8 cellular contexts compared by ENCODE assay signal in genomic region chr12:51323966-51324895, GRCh38. TPM values are rescaled to one million over a fixed set of nuclear protein-coding genes. Genes with fewer than 3 reads are reported as not detected.
DNase-seq lines count a peak whose midpoint lies in the region; ATAC-seq and TF ChIP-seq lines count a peak whose summit lies in the region.

Gene BIN2 (minus strand): TSS chr12:51324174. CDS start chr12:51324102, 72 bp downstream.

- peak; percentile 49 for TF ChIP-seq POLR2A in erythroblast (IDR thresholded peaks at IDR 0.05; ENCODE audit: low read length)

- intact Hi-C loops in activated CD4-positive, alpha-beta T cell treated with anti-CD3 and anti-CD28 coated beads, Interleukin-2, amount 10 ng/mL, durations not matched to agents 24 days and 14 days (cut with micrococcal nuclease), result loop anchor here (2.0 to 10.0 kb wide), 6 partner anchors 17 to 559 kb away; partner anchors contain the start of genes ATF1, LETMD1, POU6F1 and SLC11A2

- no peaks in the 10 kb centered on the region for H3K9me3 Mint-ChIP-seq in activated CD4-positive, alpha-beta T cell treated with anti-CD3 and anti-CD28 coated beads, Interleukin-2, amount 10 ng/mL, durations not matched to agents 24 days and 14 days
- no peaks in the 10 kb centered on the region for H3K9me3 Mint-ChIP-seq in progenitor cell of endocrine pancreas (ENCODE audit: low read depth)

- ATAC-seq in GM19035 (IDR thresholded peaks at IDR 0.05; ENCODE audit: unreplicated experiment) (peak; percentile 77), HG03354 (IDR thresholded peaks at IDR 0.05; ENCODE audit: poor library complexity, severe bottlenecking, unreplicated experiment) (peak; percentile 77)

- H3K4me3 Mint-ChIP-seq in activated CD4-positive, alpha-beta T cell treated with anti-CD3 and anti-CD28 coated beads, Interleukin-2, amount 10 ng/mL, durations not matched to agents 24 days and 14 days, result peak within 1 kb of the TSS; percentile 94
- no peak within 1 kb of the TSS for H3K4me3 Mint-ChIP-seq in progenitor cell of endocrine pancreas (ENCODE audit: low read depth)

- peak within 1 kb of the TSS; percentile 94 for H3K27ac Mint-ChIP-seq in activated CD4-positive, alpha-beta T cell treated with anti-CD3 and anti-CD28 coated beads, Interleukin-2, amount 10 ng/mL, durations not matched to agents 24 days and 14 days
- H3K27ac Mint-ChIP-seq in progenitor cell of endocrine pancreas, result no peak within 1 kb of the TSS

- no peaks in the 10 kb centered on the region for H3K27me3 Mint-ChIP-seq in activated CD4-positive, alpha-beta T cell treated with anti-CD3 and anti-CD28 coated beads, Interleukin-2, amount 10 ng/mL, durations not matched to agents 24 days and 14 days
- no peaks in the 10 kb centered on the region for H3K27me3 Mint-ChIP-seq in progenitor cell of endocrine pancreas

- no peak for TF ChIP-seq CTCF in progenitor cell of endocrine pancreas (IDR thresholded peaks at IDR 0.05; ENCODE audit: unreplicated experiment)

- DNase-seq in activated CD4-positive, alpha-beta T cell treated with anti-CD3 and anti-CD28 coated beads, Interleukin-2, amount 10 ng/mL, durations not matched to agents 24 days and 14 days, result peak; percentile 93
- DNase-seq in erythroblast (lab: John Stamatoyannopoulos, UW), result peak; percentile 64 to 68
- DNase-seq in stimulated activated CD4-positive, alpha-beta T cell treated with anti-CD3 and anti-CD28 coated beads, Interleukin-2, amount 100 ng/mL, for 48 hours, result peak; percentile 47 to 61
- DNase-seq in progenitor cell of endocrine pancreas (ENCODE audit: low spot score, unreplicated experiment), result no peak
- no peak for DNase-seq in NCI-H2171 treated with DMSO at 0.1 percent for 48 hours (lab: John Stamatoyannopoulos, UW)
- DNase-seq in NCI-H2171 (lab: John Stamatoyannopoulos, UW), result no peak

- peaks cover 72% of the 10 kb centered on the region for H3K4me1 Mint-ChIP-seq in activated CD4-positive, alpha-beta T cell treated with anti-CD3 and anti-CD28 coated beads, Interleukin-2, amount 10 ng/mL, durations not matched to agents 24 days and 14 days
- peaks cover 19% of the 10 kb centered on the region for H3K4me1 Mint-ChIP-seq in progenitor cell of endocrine pancreas (ENCODE audit: low read depth)

- H3K36me3 Mint-ChIP-seq in activated CD4-positive, alpha-beta T cell treated with anti-CD3 and anti-CD28 coated beads, Interleukin-2, amount 10 ng/mL, durations not matched to agents 24 days and 14 days (ENCODE audit: low read depth), result peaks cover 23% of the 10 kb centered on the region
- no peaks in the 10 kb centered on the region for H3K36me3 Mint-ChIP-seq in progenitor cell of endocrine pancreas (ENCODE audit: insufficient read depth)

RNA-seq across cellular contexts. Expression of gene BIN2, which starts in this region (rescaled TPM):
- 31.7 and 33.2 TPM in 2 replicates for total RNA-seq in activated CD4-positive, alpha-beta T cell treated with anti-CD3 and anti-CD28 coated beads, Interleukin-2, amount 10 ng/mL, durations not matched to agents 24 days and 14 days
- not detected in 2 replicates for total RNA-seq in progenitor cell of endocrine pancreas

Comparison
In these comparisons a context has a peak if more than half of its experiments do, and no peak if none do; other contexts are left out.
1. RNA of gene BIN2 (total RNA-seq): 31.7 to 33.2 TPM in activated CD4-positive, alpha-beta T cell treated with anti-CD3 and anti-CD28 coated beads, Interleukin-2, amount 10 ng/mL, durations not matched to agents 24 days and 14 days; not detected in progenitor cell of endocrine pancreas; every median in the first group is over 10 times any median in the second.
2. DNase-seq: peak in activated CD4-positive, alpha-beta T cell treated with anti-CD3 and anti-CD28 coated beads, Interleukin-2, amount 10 ng/mL, durations not matched to agents 24 days and 14 days (single experiment), erythroblast (2 of 2) and stimulated activated CD4-positive, alpha-beta T cell treated with anti-CD3 and anti-CD28 coated beads, Interleukin-2, amount 100 ng/mL, for 48 hours (2 of 2); none in progenitor cell of endocrine pancreas (single experiment), NCI-H2171 treated with DMSO at 0.1 percent for 48 hours (single experiment) and NCI-H2171 (single experiment).